ENCODE assay signal across 29 cellular contexts in genomic region chr11:112886707-112887370, GRCh38.
A peak's percentile ranks its signal among the peaks of the same experiment; 100 is the strongest.
DNase-seq lines count a peak whose midpoint lies in the region; ATAC-seq, FAIRE-seq and TF ChIP-seq lines count a peak whose summit lies in the region.
"Had no signal": no experiment of that assay in that cellular context is flagged by ENCODE, and none has a peak within 500 bp of the region (broad histone marks: within the 10 kb centered on the region; RNA-seq: fewer than 3 reads in every experiment).

No MANE protein-coding gene starts in this region.

- intact Hi-C loops in K562 (cut with micrococcal nuclease) (no loop called here), natural killer cell (cut with micrococcal nuclease) (no loop called here)

- TF ChIP-seq CTCF in K562 (IDR thresholded peaks at IDR 0.05 in 2 of 3, conservative IDR thresholded peaks at IDR 0.05 in 1 of 3; ENCODE audit: insufficient read depth in 2 of 3, low read depth in 1 of 3, low read length in 3 of 3) (no peak), natural killer cell (IDR thresholded peaks at IDR 0.05) (no peak), GM10248 (IDR thresholded peaks at IDR 0.05; ENCODE audit: control extremely low read depth, extremely low read depth, low read depth, missing control alignments) (no peak)

- peaks cover 9 to 10% of the 10 kb centered on the region in 2 donors for H3K4me1 Mint-ChIP-seq in natural killer cell

- H3K27me3 ChIP-seq in K562 (ENCODE audit: control insufficient read depth in 2 of 2, insufficient read depth in 2 of 2, low read length in 2 of 2) = no peaks in the 10 kb centered on the region
- H3K27me3 ChIP-seq: heart left ventricle had no signal

- H3K27ac ChIP-seq in K562 (ENCODE audit: extremely low read depth, low read depth, low read length) = no peak overlapping the region
- H3K27ac ChIP-seq: 22Rv1, heart left ventricle, psoas muscle, thoracic aorta had no signal

- H3K9me3 Mint-ChIP-seq in natural killer cell = no peaks in the 10 kb centered on the region
- H3K9me3 Mint-ChIP-seq: CD8-positive, alpha-beta T cell; stimulated activated effector memory CD8-positive, alpha-beta T cell treated with anti-CD3 and anti-CD28 coated beads, Interleukin-12 subunit alpha, Interleukin-12 subunit beta, amount 100 ng/mL, for 72 hours had no signal

- no peak for ATAC-seq in K562
- ATAC-seq in natural killer cell = peak; percentile 50 to 77 (median 70)
- no peak for ATAC-seq in GM19324 (IDR thresholded peaks at IDR 0.05; ENCODE audit: low FRiP score, unreplicated experiment)
- ATAC-seq: activated CD4-positive, CD25-positive, alpha-beta regulatory T cell treated with anti-CD3 and anti-CD28 coated beads, Interleukin-2, amount 50 U/mL, for 24 hours; activated CD8-positive, alpha-beta T cell treated with anti-CD3 and anti-CD28 coated beads, Interleukin-2, amount 10 ng/mL, durations not matched to agents 7 days and 5 days; CD8-positive, alpha-beta T cell; left ventricle myocardium superior; mucosa of descending colon; psoas muscle; Right ventricle myocardium inferior; stimulated activated effector memory CD8-positive, alpha-beta T cell treated with anti-CD3 and anti-CD28 coated beads, Interleukin-12 subunit alpha, Interleukin-12 subunit beta, amount 100 ng/mL, for 72 hours had no signal

- in situ Hi-C loops in K562 (cut with MboI) = no loop called here

- H3K9me1 ChIP-seq in K562 (ENCODE audit: control insufficient read depth, insufficient read depth, low read length) = no peaks in the 10 kb centered on the region

- FAIRE-seq in K562 (lab: Jason Lieb, UNC) = no peak

- CTCF ChIA-PET in K562 (lab: Yijun Ruan, JAX; ENCODE audit: low intra/inter-chr PET ratio) = no interaction called here
- CTCF ChIA-PET in GM10248 (lab: Yijun Ruan, JAX) = no interaction called here

- WGBS in K562 (ENCODE audit: insufficient coverage, low coverage, missing lambda C conversion rate) = 0% methylated on average over 3 of the region's 3 CpGs

- TF ChIP-seq POLR2A in K562 (conservative IDR thresholded peaks at IDR 0.05) = no peak

- TF ChIP-seq EP300 in K562 (IDR thresholded peaks at IDR 0.05; ENCODE audit: low read length) = no peak

- H3K4me1 ChIP-seq in K562 (replicated peaks in 1 of 2; ENCODE audit: control insufficient read depth in 2 of 2, insufficient read depth in 2 of 2, low read length in 2 of 2) = no peaks in the 10 kb centered on the region
- H3K4me1 ChIP-seq: psoas muscle had no signal

- peaks cover 0 to under 1% of the 10 kb centered on the region in 2 donors for H3K27me3 Mint-ChIP-seq in natural killer cell (ENCODE audit: low read depth in 2 of 2)

- no peaks in the 10 kb centered on the region for H3K36me3 ChIP-seq in K562 (ENCODE audit: control insufficient read depth, insufficient read depth, low read length)
- H3K36me3 ChIP-seq: heart left ventricle, thoracic aorta had no signal

- no peaks in the 10 kb centered on the region for H4K20me1 ChIP-seq in K562 (replicated peaks; ENCODE audit: control insufficient read depth, insufficient read depth, low read length)

- H3K27ac Mint-ChIP-seq in natural killer cell = peak overlapping the region; percentile 44 to 71
- H3K27ac Mint-ChIP-seq: activated CD8-positive, alpha-beta T cell treated with anti-CD3 and anti-CD28 coated beads, Interleukin-2, amount 10 ng/mL, durations not matched to agents 7 days and 5 days; CD8-positive, alpha-beta T cell; stimulated activated effector memory CD8-positive, alpha-beta T cell treated with anti-CD3 and anti-CD28 coated beads, Interleukin-12 subunit alpha, Interleukin-12 subunit beta, amount 100 ng/mL, for 72 hours had no signal

- no peak overlapping the region for H3K4me2 ChIP-seq in K562 (ENCODE audit: insufficient read depth, low read length)

- no peak overlapping the region for H3K4me3 ChIP-seq in K562
- H3K4me3 ChIP-seq: heart left ventricle, mucosa of descending colon, psoas muscle, skin epidermis, thoracic aorta had no signal

- H3K9me3 ChIP-seq in K562 (replicated peaks; ENCODE audit: control insufficient read depth, insufficient read depth, low read depth, low read length) = no peaks in the 10 kb centered on the region
- H3K9me3 ChIP-seq: heart left ventricle, mucosa of descending colon, psoas muscle, thoracic aorta had no signal

- no peak for TF ChIP-seq RAD21 in K562 (CRISPR knock-in tag; conservative IDR thresholded peaks at IDR 0.05 in 1 of 2, IDR thresholded peaks at IDR 0.05 in 1 of 2)

- peak overlapping the region; percentile 65 for H3K4me3 Mint-ChIP-seq in natural killer cell
- H3K4me3 Mint-ChIP-seq: activated CD8-positive, alpha-beta T cell treated with anti-CD3 and anti-CD28 coated beads, Interleukin-2, amount 10 ng/mL, durations not matched to agents 7 days and 5 days; CD8-positive, alpha-beta T cell; stimulated activated effector memory CD8-positive, alpha-beta T cell treated with anti-CD3 and anti-CD28 coated beads, Interleukin-12 subunit alpha, Interleukin-12 subunit beta, amount 100 ng/mL, for 72 hours had no signal

- no peak overlapping the region for H3K9ac ChIP-seq in K562 (ENCODE audit: insufficient read depth in 1 of 2, low read depth in 2 of 2, low read length in 2 of 2)

- H3K79me2 ChIP-seq in K562 (ENCODE audit: control insufficient read depth, insufficient read depth, low read length) = no peaks in the 10 kb centered on the region

- DNase-seq in DMS 273 (lab: John Stamatoyannopoulos, UW; ENCODE audit: unreplicated experiment) (peak; percentile 12), DMS 273 treated with DMSO at 0.1 percent for 48 hours (lab: John Stamatoyannopoulos, UW) (no peak), H4 (ENCODE audit: low spot score) (peak; percentile 70), K562 (ENCODE audit: extremely low read depth in 1 of 4, low spot score in 3 of 4) (peak in 1 of 4 experiments; percentile 3), natural killer cell (no peak), GM10248 (ENCODE audit: extremely low spot score) (no peak), COR-L47 (lab: John Stamatoyannopoulos, UW) (no peak)
- DNase-seq: activated CD8-positive, alpha-beta T cell treated with anti-CD3 and anti-CD28 coated beads, Interleukin-2, amount 10 ng/mL, durations not matched to agents 7 days and 5 days; activated gamma-delta T cell treated with Interleukin-2 at 50 U/mL for 16 hours; CD8-positive, alpha-beta T cell; dermis blood vessel endothelial cell; DMS79 treated with DMSO at 0.1 percent for 48 hours; heart left ventricle; Karpas-422; left ventricle myocardium superior; mucosa of descending colon; NCI-H1048; NCI-H2029 treated with DMSO at 0.1 percent for 48 hours; NCI-H524 treated with DMSO at 0.1 percent for 48 hours; psoas muscle; stimulated activated CD4-positive, alpha-beta T cell treated with anti-CD3 and anti-CD28 coated beads, Interleukin-2, amount 100 ng/mL, for 24 hours; T1000 had no signal

- no peak overlapping the region for H2AFZ ChIP-seq in K562 (ENCODE audit: low read depth, low read length)

- BruUV-seq in K562 (replicated peaks; lab: Mats Ljungman, UMichigan) = no TSS peak

- no peaks in the 10 kb centered on the region for H3K36me3 Mint-ChIP-seq in natural killer cell
- H3K36me3 Mint-ChIP-seq: CD8-positive, alpha-beta T cell; stimulated activated effector memory CD8-positive, alpha-beta T cell treated with anti-CD3 and anti-CD28 coated beads, Interleukin-12 subunit alpha, Interleukin-12 subunit beta, amount 100 ng/mL, for 72 hours had no signal

- POLR2A ChIA-PET in K562 (lab: Yijun Ruan, JAX) = no interaction called here
- POLR2A ChIA-PET in GM10248 (lab: Yijun Ruan, JAX) = no interaction called here

TF ChIP-seq in K562, 482 proteins besides CTCF, POLR2A, EP300 and RAD21:
- TF ChIP-seq IRF2 (CRISPR knock-in tag; IDR thresholded peaks at IDR 0.05) (no peak), L3MBTL2 (IDR thresholded peaks at IDR 0.05) (peak; percentile 32; the same call in 1 of the 2 replicates), HMGXB4 (CRISPR knock-in tag; IDR thresholded peaks at IDR 0.05) (no peak), ATF7 (IDR thresholded peaks at IDR 0.05) (peak; percentile 19; the same call in 1 of the 2 replicates), MTA3 (IDR thresholded peaks at IDR 0.05; ENCODE audit: borderline replicate concordance) (no peak)
TF ChIP-seq in K562: peak in this region for 2.

Comparison
In these comparisons a context has a peak if more than half of its experiments do, and no peak if none do; other contexts are left out.
1. DNase-seq: peak in DMS 273 (single experiment) and H4 (single experiment); none in DMS 273 treated with DMSO at 0.1 percent for 48 hours (single experiment), natural killer cell (single experiment), GM10248 (single experiment) and COR-L47 (single experiment).
2. ATAC-seq: peak in natural killer cell (3 of 3); none in K562 (single experiment) and GM19324 (single experiment).